In genomic region chr1:93565496-93566221, GRCh38 we compare ENCODE assay signal across 14 cellular contexts.
DNase-seq lines count a peak whose midpoint lies in the region; ATAC-seq and TF ChIP-seq lines count a peak whose summit lies in the region.
"Had no signal": no experiment of that assay in that cellular context is flagged by ENCODE, and none has a peak within 500 bp of the region (broad histone marks: within the 10 kb centered on the region; RNA-seq: fewer than 3 reads in every experiment).

No MANE protein-coding gene starts in this region.

- no peak overlapping the region for H3K4me3 Mint-ChIP-seq in nephron progenitor cell

- H3K27ac ChIP-seq in PC-9 (peak overlapping the region; percentile 0), substantia nigra (ENCODE audit: low read depth, low read length, poor library complexity, severe bottlenecking) (no peak overlapping the region)
- H3K27ac ChIP-seq: neutrophil, spleen had no signal

- H3K27me3 Mint-ChIP-seq in nephron progenitor cell (ENCODE audit: low read depth, poor library complexity) = no peaks in the 10 kb centered on the region

- H3K36me3 ChIP-seq in PC-9 (ENCODE audit: low read depth) (peaks cover 94% of the 10 kb centered on the region), mucosa of descending colon (ENCODE audit: low read depth) (no peaks in the 10 kb centered on the region)
- H3K36me3 ChIP-seq: neutrophil had no signal

- DNase-seq in AG04449 (ENCODE audit: low read depth, low spot score) = peak; percentile 57
- DNase-seq in PC-9 = no peak
- DNase-seq in fibroblast of gingiva (ENCODE audit: low read depth) = peak; percentile 59
- DNase-seq in nephron progenitor cell = no peak
- DNase-seq in activated CD8-positive, alpha-beta memory T cell treated with anti-CD3 and anti-CD28 coated beads for 24 hours = no peak
- DNase-seq in mucosa of descending colon = no peak
- no peak for DNase-seq in substantia nigra (lab: John Stamatoyannopoulos, UW)
- DNase-seq: activated T-cell treated with anti-CD3 and anti-CD28 coated beads, Interleukin-2, amount 50 U/mL, for 1 hour; NCI-H446 treated with DMSO at 0.1 percent for 48 hours; spleen; testis had no signal

- CTCF ChIA-PET in AG04449 (lab: Yijun Ruan, JAX) = interaction anchor here (0.9 to 1.4 kb wide), 2 partner anchors 60 to 279 kb away, joined by 3 read pairs; no protein-coding TSS in a partner anchor
- CTCF ChIA-PET in PC-9 (lab: Charles Lee) = interaction anchor here (0.6 kb wide), 1 partner anchor 702 kb away, joined by 6 read pairs; no protein-coding TSS in a partner anchor

- intact Hi-C loops in PC-9 (cut with micrococcal nuclease; ENCODE audit: unreplicated experiment) (no loop called here), mucosa of descending colon (cut with DNase I, micrococcal nuclease) (no loop called here)

- no peaks in the 10 kb centered on the region for H3K9me2 ChIP-seq in PC-9 (ENCODE audit: insufficient read depth)

- peaks cover 46% of the 10 kb centered on the region for H3K79me2 ChIP-seq in PC-9 (ENCODE audit: low read depth)

- peaks cover 28% of the 10 kb centered on the region for H3K4me1 ChIP-seq in PC-9 (replicated peaks; ENCODE audit: insufficient read depth)
- peaks cover 4% of the 10 kb centered on the region for H3K4me1 ChIP-seq in mucosa of descending colon (ENCODE audit: low read depth)
- H3K4me1 ChIP-seq: spleen had no signal

- no TSS peak for BruUV-seq in PC-9 (replicated peaks; lab: Mats Ljungman, UMichigan)

- H3K4me2 ChIP-seq in PC-9 = no peak overlapping the region

- H3F3A ChIP-seq in PC-9 (ENCODE audit: insufficient read depth, low read depth) = peaks cover 100% of the 10 kb centered on the region

- H3K27me3 ChIP-seq in PC-9 (ENCODE audit: insufficient read depth, low read depth) = no peaks in the 10 kb centered on the region
- H3K27me3 ChIP-seq: neutrophil, spleen, testis had no signal

- H4K20me1 ChIP-seq in PC-9 (ENCODE audit: insufficient read depth) = peaks cover 52% of the 10 kb centered on the region

- no peak overlapping the region for H2AFZ ChIP-seq in PC-9

- ATAC-seq in mucosa of descending colon (no peak), HG03342 (IDR thresholded peaks at IDR 0.05; ENCODE audit: unreplicated experiment) (no peak)
- ATAC-seq: activated CD4-positive, CD25-positive, alpha-beta regulatory T cell treated with anti-CD3 and anti-CD28 coated beads, Interleukin-2, amount 50 U/mL, for 24 hours had no signal

- peak overlapping the region; percentile 20 for H3K27ac Mint-ChIP-seq in nephron progenitor cell

- no peaks in the 10 kb centered on the region for H3K9me3 ChIP-seq in PC-9 (ENCODE audit: insufficient read depth, low read depth)
- no peaks in the 10 kb centered on the region for H3K9me3 ChIP-seq in mucosa of descending colon
- H3K9me3 ChIP-seq: neutrophil, spleen, testis had no signal

- H3K4me3 ChIP-seq in AG04449 (ENCODE audit: low read depth, low read length) (no peak overlapping the region), PC-9 (no peak overlapping the region), mucosa of descending colon (no peak overlapping the region)
- H3K4me3 ChIP-seq: spleen, testis had no signal

- H3K9me3 Mint-ChIP-seq in nephron progenitor cell = no peaks in the 10 kb centered on the region

- peaks cover 67% of the 10 kb centered on the region for H3K36me3 Mint-ChIP-seq in nephron progenitor cell (ENCODE audit: low read depth)

- TF ChIP-seq CTCF in AG04449 (IDR thresholded peaks at IDR 0.05; ENCODE audit: insufficient read depth, low read length, missing control alignments) = no peak
- no peak for TF ChIP-seq CTCF in PC-9 (conservative IDR thresholded peaks at IDR 0.05)
- no peak for TF ChIP-seq CTCF in nephron progenitor cell (IDR thresholded peaks at IDR 0.05)
- TF ChIP-seq CTCF in mucosa of descending colon (IDR thresholded peaks at IDR 0.05) = no peak

- peaks cover 18% of the 10 kb centered on the region for H3K4me1 Mint-ChIP-seq in nephron progenitor cell

- POLR2A ChIA-PET in AG04449 (lab: Yijun Ruan, JAX) (no interaction called here), PC-9 (lab: Charles Lee; ENCODE audit: unreplicated experiment) (no interaction called here)

Comparison
In these comparisons a context has a peak if more than half of its experiments do, and no peak if none do; other contexts are left out.
1. DNase-seq: peak in AG04449 (single experiment) and fibroblast of gingiva (single experiment); none in PC-9 (0 of 2), nephron progenitor cell (single experiment), activated CD8-positive, alpha-beta memory T cell treated with anti-CD3 and anti-CD28 coated beads for 24 hours (single experiment), mucosa of descending colon (0 of 3) and substantia nigra (0 of 49).